32 cellular contexts compared by ENCODE assay signal in genomic region chr1:203760506-203760905, GRCh38. TPM values are rescaled to one million over a fixed set of nuclear protein-coding genes. Genes with fewer than 3 reads are reported as not detected.
"Had no signal": no experiment of that assay in that cellular context is flagged by ENCODE, and none has a peak within 500 bp of the region (broad histone marks: within the 10 kb centered on the region; RNA-seq: fewer than 3 reads in every experiment).

No MANE protein-coding gene starts in this region.

- H3K9me3 Mint-ChIP-seq: activated B cell treated with CpG ODN at 0.5 μM for 24 hours; activated CD4-positive, alpha-beta memory T cell treated with anti-CD3 and anti-CD28 coated beads for 36 hours; activated CD4-positive, alpha-beta T cell treated with anti-CD3 and anti-CD28 coated beads, Interleukin-2, amount 10 ng/mL, durations not matched to agents 24 days and 14 days; activated naive CD8-positive, alpha-beta T cell treated with anti-CD3 and anti-CD28 coated beads for 36 hours; activated naive CD8-positive, alpha-beta T cell treated with anti-CD3 and anti-CD28 coated beads, Interleukin-2, amount 50 U/mL, for 24 hours; activated T-cell treated with anti-CD3 and anti-CD28 coated beads, Interleukin-2, amount 50 U/mL, for 72 hours; effector memory CD8-positive, alpha-beta T cell; T-helper 2 cell treated with Interferon-gamma antibody and Interleukin-4, amounts not matched to agents 5 μg/mL and 100 μg/mL, for 36 hours had no signal

- DNase-seq: activated B cell treated with CpG ODN at 0.5 μM for 24 hours; activated CD4-positive, alpha-beta memory T cell treated with anti-CD3 and anti-CD28 coated beads for 36 hours; activated CD4-positive, alpha-beta T cell treated with anti-CD3 and anti-CD28 coated beads, Interleukin-2, amount 10 ng/mL, durations not matched to agents 24 days and 14 days; activated CD8-positive, alpha-beta memory T cell treated with anti-CD3 and anti-CD28 coated beads, Interleukin-2, amount 10 ng/mL, durations not matched to agents 7 days and 5 days; activated CD8-positive, alpha-beta memory T cell treated with anti-CD3 and anti-CD28 coated beads, Interleukin-2, amount 50 U/mL, for 4 hours; activated CD8-positive, alpha-beta T cell treated with anti-CD3 and anti-CD28 coated beads, Interleukin-2, amount 10 ng/mL, durations not matched to agents 7 days and 5 days; activated gamma-delta T cell; activated naive CD4-positive, alpha-beta T cell; activated naive CD4-positive, alpha-beta T cell treated with anti-CD3 and anti-CD28 coated beads, Interleukin-2, amount 50 U/mL, for 16 hours; activated naive CD8-positive, alpha-beta T cell treated with anti-CD3 and anti-CD28 coated beads for 36 hours; activated naive CD8-positive, alpha-beta T cell treated with anti-CD3 and anti-CD28 coated beads, Interleukin-2, amount 50 U/mL, for 24 hours; activated T-cell treated with anti-CD3 and anti-CD28 coated beads, Interleukin-2, amount 50 U/mL, for 1 hour; activated T-cell treated with anti-CD3 and anti-CD28 coated beads, Interleukin-2, amount 50 U/mL, for 72 hours; adrenal gland; amygdala; aorta; body of pancreas; caudate nucleus; cortex of kidney; dermis blood vessel endothelial cell; effector CD4-positive, alpha-beta T cell; effector memory CD8-positive, alpha-beta T cell; erythroblast; foreskin keratinocyte; gastrocnemius medialis; glutamatergic neuron; heart left ventricle; T1000; WERI-Rb-1 had no signal

- H3K27me3 ChIP-seq: adrenal gland, body of pancreas, esophagus muscularis mucosa, foreskin keratinocyte, gastrocnemius medialis, heart left ventricle had no signal

- H3K4me1 ChIP-seq: body of pancreas, esophagus muscularis mucosa, gastrocnemius medialis had no signal

- H3K4me3 Mint-ChIP-seq: activated B cell treated with CpG ODN at 0.5 μM for 24 hours; activated CD4-positive, alpha-beta memory T cell treated with anti-CD3 and anti-CD28 coated beads for 36 hours; activated CD4-positive, alpha-beta T cell treated with anti-CD3 and anti-CD28 coated beads, Interleukin-2, amount 10 ng/mL, durations not matched to agents 24 days and 14 days; activated CD8-positive, alpha-beta memory T cell treated with anti-CD3 and anti-CD28 coated beads, Interleukin-2, amount 10 ng/mL, durations not matched to agents 7 days and 5 days; activated CD8-positive, alpha-beta T cell treated with anti-CD3 and anti-CD28 coated beads, Interleukin-2, amount 10 ng/mL, durations not matched to agents 7 days and 5 days; activated naive CD8-positive, alpha-beta T cell treated with anti-CD3 and anti-CD28 coated beads for 36 hours; activated naive CD8-positive, alpha-beta T cell treated with anti-CD3 and anti-CD28 coated beads, Interleukin-2, amount 50 U/mL, for 24 hours; activated T-cell treated with anti-CD3 and anti-CD28 coated beads, Interleukin-2, amount 50 U/mL, for 72 hours; effector memory CD8-positive, alpha-beta T cell; T-helper 2 cell treated with Interferon-gamma antibody and Interleukin-4, amounts not matched to agents 5 μg/mL and 100 μg/mL, for 36 hours had no signal

- H3K36me3 ChIP-seq: adrenal gland, esophagus muscularis mucosa, gastrocnemius medialis, heart left ventricle, WERI-Rb-1 had no signal

- H3K27ac ChIP-seq: adrenal gland, body of pancreas, esophagus muscularis mucosa, foreskin keratinocyte, gastrocnemius medialis, heart left ventricle, WERI-Rb-1 had no signal

- H3K27ac Mint-ChIP-seq: activated B cell treated with CpG ODN at 0.5 μM for 24 hours; activated CD4-positive, alpha-beta memory T cell treated with anti-CD3 and anti-CD28 coated beads for 36 hours; activated CD4-positive, alpha-beta T cell treated with anti-CD3 and anti-CD28 coated beads, Interleukin-2, amount 10 ng/mL, durations not matched to agents 24 days and 14 days; activated CD8-positive, alpha-beta memory T cell treated with anti-CD3 and anti-CD28 coated beads, Interleukin-2, amount 10 ng/mL, durations not matched to agents 7 days and 5 days; activated CD8-positive, alpha-beta T cell treated with anti-CD3 and anti-CD28 coated beads, Interleukin-2, amount 10 ng/mL, durations not matched to agents 7 days and 5 days; activated naive CD8-positive, alpha-beta T cell treated with anti-CD3 and anti-CD28 coated beads for 36 hours; activated naive CD8-positive, alpha-beta T cell treated with anti-CD3 and anti-CD28 coated beads, Interleukin-2, amount 50 U/mL, for 24 hours; T-helper 2 cell treated with Interferon-gamma antibody and Interleukin-4, amounts not matched to agents 5 μg/mL and 100 μg/mL, for 36 hours had no signal

- ATAC-seq: activated CD4-positive, CD25-positive, alpha-beta regulatory T cell treated with anti-CD3 and anti-CD28 coated beads, Interleukin-2, amount 50 U/mL, for 24 hours; activated CD8-positive, alpha-beta memory T cell treated with anti-CD3 and anti-CD28 coated beads, Interleukin-2, amount 10 ng/mL, durations not matched to agents 7 days and 5 days; activated CD8-positive, alpha-beta T cell treated with anti-CD3 and anti-CD28 coated beads, Interleukin-2, amount 10 ng/mL, durations not matched to agents 7 days and 5 days; activated naive CD8-positive, alpha-beta T cell treated with anti-CD3 and anti-CD28 coated beads, Interleukin-2, amount 50 U/mL, for 24 hours; activated T-cell treated with anti-CD3 and anti-CD28 coated beads, Interleukin-2, amount 50 U/mL, for 72 hours; body of pancreas; effector memory CD8-positive, alpha-beta T cell; foreskin keratinocyte; gastrocnemius medialis; heart left ventricle had no signal

- H3K9me3 ChIP-seq: adrenal gland, body of pancreas, esophagus muscularis mucosa, gastrocnemius medialis, heart left ventricle had no signal

- H3K27me3 Mint-ChIP-seq: activated B cell treated with CpG ODN at 0.5 μM for 24 hours; activated CD4-positive, alpha-beta memory T cell treated with anti-CD3 and anti-CD28 coated beads for 36 hours; activated CD4-positive, alpha-beta T cell treated with anti-CD3 and anti-CD28 coated beads, Interleukin-2, amount 10 ng/mL, durations not matched to agents 24 days and 14 days; activated CD8-positive, alpha-beta memory T cell treated with anti-CD3 and anti-CD28 coated beads, Interleukin-2, amount 10 ng/mL, durations not matched to agents 7 days and 5 days; activated naive CD8-positive, alpha-beta T cell treated with anti-CD3 and anti-CD28 coated beads for 36 hours; activated naive CD8-positive, alpha-beta T cell treated with anti-CD3 and anti-CD28 coated beads, Interleukin-2, amount 50 U/mL, for 24 hours; effector memory CD8-positive, alpha-beta T cell had no signal

- H3K4me3 ChIP-seq: adrenal gland, body of pancreas, esophagus muscularis mucosa, gastrocnemius medialis, heart left ventricle had no signal

RNA-seq across cellular contexts. Expression of gene LAX1, which starts 4.5 kb away (rescaled TPM):
- total RNA-seq: dermis blood vessel endothelial cell had no signal
